28 cellular contexts compared by ENCODE assay signal in the genomic region with DNA sequence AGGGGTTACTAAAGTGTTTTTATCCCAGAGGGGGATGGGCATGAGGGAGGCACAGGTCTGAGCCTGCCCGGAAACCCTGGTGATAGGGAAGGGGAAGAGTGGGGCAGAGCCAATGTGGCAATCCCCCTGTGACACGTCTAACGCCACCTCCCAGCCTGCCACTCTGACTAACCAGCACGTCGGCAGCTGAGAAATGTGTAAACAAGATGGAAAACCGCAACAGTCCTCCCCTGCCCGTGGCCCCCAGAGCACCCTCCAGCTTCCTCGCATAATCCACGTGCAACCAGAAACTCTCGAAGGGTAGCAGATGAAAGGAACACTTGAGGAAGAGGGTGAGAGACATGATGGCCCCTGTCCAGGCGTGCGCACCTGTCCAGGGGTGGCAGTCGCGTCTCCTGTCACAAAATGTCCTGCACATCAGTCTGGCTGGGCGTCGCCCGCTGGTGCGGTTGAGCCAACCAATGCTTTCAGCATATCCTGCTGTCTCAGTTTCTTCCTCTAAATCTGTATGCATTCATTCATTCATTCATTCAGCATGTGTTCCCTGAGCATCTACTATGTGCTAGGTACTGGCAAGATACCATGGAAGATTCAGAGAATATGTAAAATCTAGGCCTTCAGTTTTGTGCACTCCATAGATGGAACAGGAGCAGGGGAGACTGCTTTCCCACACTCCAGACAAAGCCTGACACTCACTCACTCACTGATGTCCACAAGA. TPM values are rescaled to one million over a fixed set of nuclear protein-coding genes. Genes with fewer than 3 reads are reported as not detected.
DNase-seq lines count a peak whose midpoint lies in the region; ATAC-seq, FAIRE-seq and TF ChIP-seq lines count a peak whose summit lies in the region.
"Had no signal": no experiment of that assay in that cellular context is flagged by ENCODE, and none has a peak within 500 bp of the region (broad histone marks: within the 10 kb centered on the region; RNA-seq: fewer than 3 reads in every experiment).

No MANE protein-coding gene starts in this region.

- no peaks in the 10 kb centered on the region for H3K36me3 ChIP-seq in bronchial epithelial cell (ENCODE audit: control insufficient read depth, insufficient read depth, low read length)
- H3K36me3 ChIP-seq: BLaER1, sigmoid colon, transverse colon had no signal

- H3K27me3 ChIP-seq in bronchial epithelial cell (ENCODE audit: control insufficient read depth, insufficient read depth, low read length): no peaks in the 10 kb centered on the region
- H3K27me3 ChIP-seq: BLaER1, sigmoid colon, transverse colon had no signal

- TF ChIP-seq CTCF in bronchial epithelial cell (IDR thresholded peaks at IDR 0.05; ENCODE audit: insufficient read depth, low read length, severe bottlenecking): no peak

- ATAC-seq in HG03442 (IDR thresholded peaks at IDR 0.05; ENCODE audit: unreplicated experiment): no peak
- ATAC-seq: HCT116; stimulated activated naive CD8-positive, alpha-beta T cell treated with anti-CD3 and anti-CD28 coated beads, Interleukin-15, Interleukin-2, amounts not matched to agents 100 U/mL and 50 U/mL, for 24 hours had no signal

- peak; percentile 20 for DNase-seq in NCI-H510A treated with DMSO at 0.1 percent for 48 hours (lab: John Stamatoyannopoulos, UW)
- no peak for DNase-seq in NCI-H510A (lab: John Stamatoyannopoulos, UW)
- DNase-seq in NOMO-1 treated with dmso at 0.1 percent for 144 hours (lab: John Stamatoyannopoulos, UW; ENCODE audit: unreplicated experiment): peak; percentile 17
- peak; percentile 87 for DNase-seq in bronchial epithelial cell (ENCODE audit: low read depth)
- peak; percentile 80 for DNase-seq in ureter (ENCODE audit: low spot score)
- no peak for DNase-seq in GM19239 (ENCODE audit: insufficient read length, low spot score)
- no peak for DNase-seq in RKO (ENCODE audit: low spot score)
- DNase-seq: dermis blood vessel endothelial cell; DMS 273 treated with DMSO at 0.1 percent for 48 hours; IMR-90; NCI-H2081 treated with DMSO at 0.1 percent for 48 hours; NCI-H526 treated with DMSO at 0.1 percent for 48 hours; OCI-M1; sigmoid colon; stimulated activated naive CD8-positive, alpha-beta T cell treated with anti-CD3 and anti-CD28 coated beads, Interleukin-15, Interleukin-2, amounts not matched to agents 100 U/mL and 50 U/mL, for 24 hours; transverse colon had no signal

- H3K4me3 ChIP-seq in bronchial epithelial cell (ENCODE audit: low read depth, low read length): no peak overlapping the region
- H3K4me3 ChIP-seq: BLaER1, hepatocyte, lung, sigmoid colon, transverse colon had no signal

- FAIRE-seq in bronchial epithelial cell (lab: Jason Lieb, UNC) (no peak), GM19239 (lab: Jason Lieb, UNC) (no peak)
- FAIRE-seq: A204.1, endothelial cell of umbilical vein, GM12892, keratinocyte had no signal

RNA-seq across cellular contexts. Expression of a gene that starts 4.5 kb away (rescaled TPM):
- 42.4 and 202 TPM in 2 replicates for total RNA-seq in bronchial epithelial cell
- 224 TPM for total RNA-seq in ureter
- total RNA-seq: dermis blood vessel endothelial cell; endothelial cell of umbilical vein; fibroblast of villous mesenchyme; IMR-90; SK-MEL-5; T-helper 2 cell treated with Interferon-gamma antibody and Interleukin-4, amounts not matched to agents 100 ng/mL and 5 ng/mL, for 36 hours had no signal

RNA-seq across cellular contexts. Expression of a gene that starts 5.4 kb away (rescaled TPM):
- total RNA-seq in bronchial epithelial cell: not detected in 2 replicates
- total RNA-seq in ureter: 0.13 TPM
- total RNA-seq: dermis blood vessel endothelial cell, endothelial cell of umbilical vein, fibroblast of villous mesenchyme, IMR-90, sigmoid colon, SK-MEL-5, transverse colon had no signal

Comparison
In these comparisons a context has a peak if more than half of its experiments do, and no peak if none do; other contexts are left out.
1. DNase-seq: peak in NCI-H510A treated with DMSO at 0.1 percent for 48 hours (single experiment), NOMO-1 treated with dmso at 0.1 percent for 144 hours (single experiment), bronchial epithelial cell (single experiment) and ureter (single experiment); none in NCI-H510A (single experiment), GM19239 (single experiment) and RKO (single experiment).